In the genomic region with DNA sequence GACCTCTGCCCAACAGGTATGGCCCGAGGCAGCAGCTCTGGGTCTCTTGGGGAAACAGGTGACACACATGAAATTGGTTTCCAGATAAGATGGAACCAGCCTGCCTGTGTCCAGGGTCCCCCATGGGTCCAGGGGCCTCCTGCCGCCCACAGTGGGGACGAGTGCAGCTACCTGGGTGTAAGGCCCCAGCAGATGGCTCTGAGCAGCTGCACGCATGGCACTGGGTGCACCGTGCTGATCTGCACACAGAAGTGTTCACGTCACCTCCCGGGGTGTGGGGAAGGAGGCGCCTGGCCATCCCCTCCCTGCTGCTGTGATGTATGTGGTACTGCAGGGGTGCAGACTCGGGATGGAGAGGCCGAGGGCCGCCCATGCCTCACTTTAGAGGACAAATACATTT, we compare ENCODE assay signal across 17 cellular contexts.
DNase-seq lines count a peak whose midpoint lies in the region; TF ChIP-seq lines count a peak whose summit lies in the region.
"Had no signal": no experiment of that assay in that cellular context is flagged by ENCODE, and none has a peak within 500 bp of the region (broad histone marks: within the 10 kb centered on the region; RNA-seq: fewer than 3 reads in every experiment).

No MANE protein-coding gene starts in this region.

- no peak overlapping the region for H2BK5ac ChIP-seq in mesenchymal stem cell (ENCODE audit: low read depth, low read length, poor library complexity, severe bottlenecking)

- POLR2A ChIA-PET in RWPE1 (lab: Yijun Ruan, JAX; ENCODE audit: low non-redundant PET) = no interaction called here

- no peak overlapping the region for H3K14ac ChIP-seq in mesenchymal stem cell (ENCODE audit: low read length in 2 of 2)

- H3K79me1 ChIP-seq in mesenchymal stem cell (replicated peaks; ENCODE audit: low read length, poor library complexity, severe bottlenecking) = peaks cover 18% of the 10 kb centered on the region

- no peak overlapping the region for H2BK12ac ChIP-seq in mesenchymal stem cell (ENCODE audit: low read length in 2 of 2)

- H4K8ac ChIP-seq in mesenchymal stem cell (ENCODE audit: low read length) = no peak overlapping the region

- H3K27me3 ChIP-seq in BLaER1 (no peaks in the 10 kb centered on the region), H7 (ENCODE audit: control insufficient read depth, insufficient read depth, low read length) (no peaks in the 10 kb centered on the region), mesenchymal stem cell (ENCODE audit: control insufficient read depth in 1 of 2, insufficient read depth in 1 of 2, low read length in 2 of 2) (no peaks in the 10 kb centered on the region)

- no peak overlapping the region for H3K23ac ChIP-seq in mesenchymal stem cell (ENCODE audit: low read length in 2 of 2)

- H3K27ac ChIP-seq in BLaER1 = peak overlapping the region; percentile 83
- peak overlapping the region; percentile 22; the same call in 1 of the 2 replicates for H3K27ac ChIP-seq in RWPE1
- H3K27ac ChIP-seq in mesenchymal stem cell (ENCODE audit: low read length, poor library complexity, severe bottlenecking) = no peak overlapping the region

- DNase-seq in H7 (peak; percentile 24), RWPE1 (ENCODE audit: low spot score) (no peak), mesenchymal stem cell (no peak), kidney tubule cell (ENCODE audit: low spot score) (no peak), COLO829 (ENCODE audit: low spot score) (no peak), DMS114 treated with DMSO at 0.1 percent for 48 hours (lab: John Stamatoyannopoulos, UW; ENCODE audit: unreplicated experiment) (no peak), NCI-H146 treated with DMSO at 0.1 percent for 48 hours (lab: John Stamatoyannopoulos, UW; ENCODE audit: unreplicated experiment) (no peak)
- DNase-seq: 8988T; C1 segment of cervical spinal cord; CD4-positive, alpha-beta T cell; DMS53; DND-41; EL; GOT3; IMR-90 had no signal

- H3K4me3 ChIP-seq in BLaER1 (no peak overlapping the region), H7 (ENCODE audit: insufficient read depth, low read depth, low read length) (no peak overlapping the region), mesenchymal stem cell (ENCODE audit: insufficient read depth in 1 of 2, low read depth in 1 of 2, low read length in 2 of 2) (no peak overlapping the region)
- H3K4me3 ChIP-seq: GM12878 had no signal

- H3K4me1 ChIP-seq in BLaER1 (peaks cover 73% of the 10 kb centered on the region), mesenchymal stem cell (ENCODE audit: control insufficient read depth, insufficient read depth, low read depth, low read length) (peaks cover 2% of the 10 kb centered on the region)

- peaks cover 45% of the 10 kb centered on the region for H3K36me3 ChIP-seq in BLaER1
- H3K36me3 ChIP-seq in H7 (replicated peaks; ENCODE audit: control insufficient read depth, insufficient read depth, low read length) = peaks cover 11% of the 10 kb centered on the region
- peaks cover 63 to 72% of the 10 kb centered on the region in 2 experiments for H3K36me3 ChIP-seq in mesenchymal stem cell (ENCODE audit: control insufficient read depth in 1 of 2, insufficient read depth in 2 of 2, low read depth in 1 of 2, low read length in 2 of 2)

- H4K91ac ChIP-seq in mesenchymal stem cell (ENCODE audit: low read length) = peak overlapping the region; percentile 18

- H3K4me2 ChIP-seq in BLaER1 = peak overlapping the region; percentile 85
- H3K4me2 ChIP-seq in mesenchymal stem cell (ENCODE audit: low read length, poor library complexity, severe bottlenecking) = no peak overlapping the region

- H3K9ac ChIP-seq in BLaER1 (peak overlapping the region; percentile 43; the same call in 1 of the 2 replicates), mesenchymal stem cell (ENCODE audit: low read length) (no peak overlapping the region)

- no peak for TF ChIP-seq CTCF in RWPE1 (conservative IDR thresholded peaks at IDR 0.05; ENCODE audit: low read depth)

- no peak overlapping the region for H2AK5ac ChIP-seq in mesenchymal stem cell (ENCODE audit: low read length, severe bottlenecking)

- H2BK120ac ChIP-seq in mesenchymal stem cell (ENCODE audit: low read depth, low read length) = no peak overlapping the region

- no peak overlapping the region for H3K4ac ChIP-seq in mesenchymal stem cell (ENCODE audit: low read depth in 1 of 2, low read length in 2 of 2)

- WGBS in mesenchymal stem cell = over 99% methylated on average over 8 of the region's 11 CpGs

- H2BK15ac ChIP-seq in mesenchymal stem cell (ENCODE audit: low read depth, poor library complexity, severe bottlenecking) = no peak overlapping the region

- no peak overlapping the region for H3K18ac ChIP-seq in mesenchymal stem cell (ENCODE audit: low read depth in 1 of 2, low read length in 2 of 2)

- no peak overlapping the region for H2AFZ ChIP-seq in mesenchymal stem cell (ENCODE audit: low read depth, low read length)

- H3K9me3 ChIP-seq in BLaER1 = no peaks in the 10 kb centered on the region
- H3K9me3 ChIP-seq in mesenchymal stem cell (ENCODE audit: control insufficient read depth, low read length) = no peaks in the 10 kb centered on the region

- H4K20me1 ChIP-seq in BLaER1 = no peaks in the 10 kb centered on the region

- CTCF ChIA-PET in RWPE1 (lab: Yijun Ruan, JAX) = no interaction called here
